Comparison of ENCODE assay signal across 12 cellular contexts in genomic region chr3:114452176-114452744, GRCh38.
A peak's percentile ranks its signal among the peaks of the same experiment; 100 is the strongest.
DNase-seq lines count a peak whose midpoint lies in the region; ATAC-seq and TF ChIP-seq lines count a peak whose summit lies in the region.
"Had no signal": no experiment of that assay in that cellular context is flagged by ENCODE, and none has a peak within 500 bp of the region (broad histone marks: within the 10 kb centered on the region; RNA-seq: fewer than 3 reads in every experiment).

No MANE protein-coding gene starts in this region.

- H3K36me3 ChIP-seq in DOHH2 (ENCODE audit: control insufficient read depth, low read length) = no peaks in the 10 kb centered on the region; the same call in 1 of the 2 replicates
- H3K36me3 ChIP-seq in sigmoid colon = no peaks in the 10 kb centered on the region
- no peaks in the 10 kb centered on the region for H3K36me3 ChIP-seq in brain microvascular endothelial cell (replicated peaks)

- WGBS in sigmoid colon, 2 donors = 69 to 87% methylated on average over 1 of the region's 1 CpG

- H3K9me3 ChIP-seq in DOHH2 (ENCODE audit: control insufficient read depth, insufficient read depth, low read length) (no peaks in the 10 kb centered on the region), sigmoid colon (no peaks in the 10 kb centered on the region)

- peaks cover 62% of the 10 kb centered on the region for H3F3A ChIP-seq in DOHH2 (ENCODE audit: control insufficient read depth, insufficient read depth)

- no peak for TF ChIP-seq POLR2A in sigmoid colon (IDR thresholded peaks at IDR 0.05)

- H3K79me2 ChIP-seq in DOHH2 (ENCODE audit: control insufficient read depth, low read length) = peaks cover 59% of the 10 kb centered on the region

- H3K27me3 ChIP-seq in DOHH2 (ENCODE audit: control insufficient read depth, low read length) (no peaks in the 10 kb centered on the region), sigmoid colon (no peaks in the 10 kb centered on the region), brain microvascular endothelial cell (replicated peaks) (no peaks in the 10 kb centered on the region)

- H3K27ac ChIP-seq in DOHH2 (ENCODE audit: low read depth, low read length) (peak overlapping the region; percentile 93), sigmoid colon (peak overlapping the region; percentile 43 to 72 (median 64)), brain microvascular endothelial cell (no peak overlapping the region)

- H3K4me2 ChIP-seq in DOHH2 (ENCODE audit: low read length) = peak overlapping the region; percentile 86

- intact Hi-C loops in sigmoid colon (cut with DNase I) = loop anchor here (5.0 to 10.0 kb wide), 2 partner anchors 70 to 123 kb away; no protein-coding TSS in a partner anchor

- no peaks in the 10 kb centered on the region for H4K20me1 ChIP-seq in DOHH2 (ENCODE audit: control insufficient read depth, insufficient read depth, low read depth, low read length)

- H3K4me1 ChIP-seq in DOHH2 (ENCODE audit: control insufficient read depth, low read length) = peaks cover 83% of the 10 kb centered on the region
- H3K4me1 ChIP-seq in sigmoid colon = peaks cover 0 to 43% (median 21%) of the 10 kb centered on the region in 4 donors

- H3K4me3 ChIP-seq in DOHH2 (ENCODE audit: low read length) (peak overlapping the region; percentile 86), fibroblast of the aortic adventitia (ENCODE audit: low read depth, low read length) (no peak overlapping the region), sigmoid colon (peak overlapping the region in 2 of 4 donors; percentile 12 to 19), brain microvascular endothelial cell (ENCODE audit: low read depth, low read length) (no peak overlapping the region)

- DNase-seq in NCI-H345 (lab: John Stamatoyannopoulos, UW) (peak; percentile 29), fibroblast of the aortic adventitia (ENCODE audit: low read depth) (peak; percentile 19), sigmoid colon (no peak), brain microvascular endothelial cell (no peak), occipital lobe (lab: John Stamatoyannopoulos, UW) (no peak)
- no peak for DNase-seq in stimulated activated CD4-positive, alpha-beta T cell treated with anti-CD3 and anti-CD28 coated beads, Interleukin-1b, Interleukin-23, amount 100 ng/mL, for 48 hours
- DNase-seq: activated CD8-positive, alpha-beta memory T cell treated with anti-CD3 and anti-CD28 coated beads, Interleukin-2, amount 50 U/mL, for 48 hours; CD8-positive, alpha-beta T cell; cortex of kidney; NCI-H187 treated with DMSO at 0.1 percent for 48 hours had no signal

- in situ Hi-C loops in brain microvascular endothelial cell (cut with HindIII; ENCODE audit: low pct_ligation_motif_present, low sequenced_read_pairs) = no loop called here

- no peak for TF ChIP-seq CTCF in DOHH2 (IDR thresholded peaks at IDR 0.05; ENCODE audit: low read depth, low read length, poor library complexity, severe bottlenecking)
- TF ChIP-seq CTCF in fibroblast of the aortic adventitia (IDR thresholded peaks at IDR 0.05; ENCODE audit: insufficient read depth, low read length) = no peak
- TF ChIP-seq CTCF in sigmoid colon (IDR thresholded peaks at IDR 0.05) = no peak
- no peak for TF ChIP-seq CTCF in brain microvascular endothelial cell (IDR thresholded peaks at IDR 0.05; ENCODE audit: low read depth, low read length, missing control alignments)

- ATAC-seq in GM19397 (IDR thresholded peaks at IDR 0.05; ENCODE audit: unreplicated experiment) = no peak
- ATAC-seq: CD8-positive, alpha-beta T cell had no signal

- H3K9me2 ChIP-seq in DOHH2 (replicated peaks; ENCODE audit: control insufficient read depth, low read length) = no peaks in the 10 kb centered on the region

- TF ChIP-seq EP300 in sigmoid colon (IDR thresholded peaks at IDR 0.05) = no peak

Comparison
In these comparisons a context has a peak if more than half of its experiments do, and no peak if none do; other contexts are left out.
1. DNase-seq: peak in NCI-H345 (single experiment) and fibroblast of the aortic adventitia (single experiment); none in sigmoid colon (single experiment), brain microvascular endothelial cell (single experiment), occipital lobe (single experiment) and stimulated activated CD4-positive, alpha-beta T cell treated with anti-CD3 and anti-CD28 coated beads, Interleukin-1b, Interleukin-23, amount 100 ng/mL, for 48 hours (single experiment).